ENCODE assay signal across 19 cellular contexts in genomic region chr3:149010504-149010951, GRCh38. TPM values are rescaled to one million over a fixed set of nuclear protein-coding genes. Genes with fewer than 3 reads are reported as not detected.
DNase-seq lines count a peak whose midpoint lies in the region; ATAC-seq and TF ChIP-seq lines count a peak whose summit lies in the region.
"Had no signal": no experiment of that assay in that cellular context is flagged by ENCODE, and none has a peak within 500 bp of the region (broad histone marks: within the 10 kb centered on the region; RNA-seq: fewer than 3 reads in every experiment).

No MANE protein-coding gene starts in this region.

- H3K4me1 Mint-ChIP-seq in GM23338 (peaks cover 11% of the 10 kb centered on the region), MCF 10A (ENCODE audit: insufficient read depth, unreplicated experiment) (no peaks in the 10 kb centered on the region)

- H4K20me1 ChIP-seq in GM23338 (replicated peaks; ENCODE audit: insufficient read depth), result no peaks in the 10 kb centered on the region

- POLR2A ChIA-PET in MCF 10A (lab: Yijun Ruan, JAX), result no interaction called here

- ATAC-seq in GM23338, result no peak
- peak; percentile 45 for ATAC-seq in gastroesophageal sphincter
- ATAC-seq in sciatic nerve, result peak; percentile 55
- ATAC-seq in HG03045 (IDR thresholded peaks at IDR 0.05; ENCODE audit: unreplicated experiment), result no peak
- no peak for ATAC-seq in HG02970 (IDR thresholded peaks at IDR 0.05; ENCODE audit: low FRiP score, unreplicated experiment)
- ATAC-seq: Panc1 had no signal

- H3K4me1 ChIP-seq in GM23338 (ENCODE audit: insufficient read depth), result peaks cover 1% of the 10 kb centered on the region
- peaks cover 23% of the 10 kb centered on the region for H3K4me1 ChIP-seq in SJCRH30
- peaks cover 12 to 61% (median 14%) of the 10 kb centered on the region in 3 donors for H3K4me1 ChIP-seq in gastroesophageal sphincter
- H3K4me1 ChIP-seq: pancreas had no signal

- H3K36me3 ChIP-seq in GM23338 (ENCODE audit: insufficient read depth), result peaks cover 16% of the 10 kb centered on the region
- peaks cover 19% of the 10 kb centered on the region; the same call in 1 of the 2 replicates for H3K36me3 ChIP-seq in SJCRH30
- H3K36me3 ChIP-seq in gastroesophageal sphincter, result peaks cover 0 to 80% of the 10 kb centered on the region in 2 donors

- CTCF ChIA-PET in MCF 10A (lab: Yijun Ruan, JAX), result interaction anchor here (1.4 kb wide), 1 partner anchor 12 kb away, joined by 3 read pairs; no protein-coding TSS in a partner anchor

- H3K9me3 ChIP-seq in SJCRH30 (replicated peaks) (no peaks in the 10 kb centered on the region), gastroesophageal sphincter (no peaks in the 10 kb centered on the region)
- H3K9me3 ChIP-seq: pancreas had no signal

- no peaks in the 10 kb centered on the region for H3K27me3 Mint-ChIP-seq in GM23338 (ENCODE audit: insufficient read depth, low read depth, poor library complexity)
- no peaks in the 10 kb centered on the region for H3K27me3 Mint-ChIP-seq in MCF 10A (ENCODE audit: insufficient read depth, unreplicated experiment)

- TF ChIP-seq CTCF in GM23338 (conservative IDR thresholded peaks at IDR 0.05; ENCODE audit: low read depth in 2 of 2) (no peak), gastroesophageal sphincter (IDR thresholded peaks at IDR 0.05) (no peak), MCF 10A (IDR thresholded peaks at IDR 0.05; ENCODE audit: unreplicated experiment) (no peak)

- no TSS peak for BruUV-seq in MCF 10A (replicated peaks; lab: Mats Ljungman, UMichigan)

- no peak for TF ChIP-seq POLR2A in gastroesophageal sphincter (IDR thresholded peaks at IDR 0.05)

- H3K36me3 Mint-ChIP-seq in GM23338 (ENCODE audit: low read depth), result peaks cover 49% of the 10 kb centered on the region
- H3K36me3 Mint-ChIP-seq in MCF 10A (ENCODE audit: insufficient read depth, unreplicated experiment), result peaks cover 35% of the 10 kb centered on the region

- no peaks in the 10 kb centered on the region for H3F3A ChIP-seq in GM23338 (replicated peaks; ENCODE audit: low read depth)

- peak overlapping the region; percentile 35; the same call in 1 of the 2 replicates for H3K27ac Mint-ChIP-seq in GM23338
- no peak overlapping the region for H3K27ac Mint-ChIP-seq in MCF 10A (ENCODE audit: low read depth, unreplicated experiment)
- H3K27ac Mint-ChIP-seq: activated naive CD4-positive, alpha-beta T cell treated with anti-CD3 and anti-CD28 coated beads for 36 hours had no signal

- no peaks in the 10 kb centered on the region for H3K9me2 ChIP-seq in GM23338 (ENCODE audit: insufficient read depth)

- no peaks in the 10 kb centered on the region for H3K9me3 Mint-ChIP-seq in GM23338
- H3K9me3 Mint-ChIP-seq in MCF 10A (ENCODE audit: unreplicated experiment), result no peaks in the 10 kb centered on the region
- H3K9me3 Mint-ChIP-seq: activated naive CD4-positive, alpha-beta T cell treated with anti-CD3 and anti-CD28 coated beads for 36 hours had no signal

- intact Hi-C loops in sciatic nerve (cut with DNase I) (no loop called here), MCF 10A (cut with micrococcal nuclease) (no loop called here)

- H3K79me2 ChIP-seq in GM23338 (replicated peaks; ENCODE audit: insufficient read depth), result no peaks in the 10 kb centered on the region

- WGBS in gastroesophageal sphincter (ENCODE audit: low coverage in 1 of 2), 2 donors, result 20 to 59% methylated on average over 4 to 6 of the region's 6 CpGs

- no peak overlapping the region for H2AFZ ChIP-seq in GM23338

- H3K27me3 ChIP-seq in GM23338 (ENCODE audit: insufficient read depth), result no peaks in the 10 kb centered on the region
- H3K27me3 ChIP-seq in SJCRH30, result no peaks in the 10 kb centered on the region
- H3K27me3 ChIP-seq in gastroesophageal sphincter, result no peaks in the 10 kb centered on the region
- H3K27me3 ChIP-seq: pancreas had no signal

- H3K27ac ChIP-seq in GM23338 (ENCODE audit: low read depth), result no peak overlapping the region; the same call in 1 of the 2 replicates
- peak overlapping the region; percentile 91 for H3K27ac ChIP-seq in SJCRH30
- peak overlapping the region; percentile 67 to 81 (median 75) for H3K27ac ChIP-seq in gastroesophageal sphincter
- H3K27ac ChIP-seq: C4-2B, pancreas had no signal

- no peak for DNase-seq in GM23338 (ENCODE audit: low spot score)
- DNase-seq in SJCRH30, result peak; percentile 71 to 88
- no peak for DNase-seq in sciatic nerve (ENCODE audit: low spot score)
- DNase-seq in MCF 10A (ENCODE audit: unreplicated experiment), result no peak
- DNase-seq: activated CD8-positive, alpha-beta memory T cell treated with anti-CD3 and anti-CD28 coated beads for 24 hours; activated naive CD4-positive, alpha-beta T cell treated with anti-CD3 and anti-CD28 coated beads for 36 hours; cerebellar nuclear complex; EL; erythroblast; midbrain; NCI-H146; pancreas; stimulated activated CD4-positive, alpha-beta T cell treated with anti-CD3 and anti-CD28 coated beads, Interleukin-2, amount 100 ng/mL, for 48 hours had no signal

- H3K4me2 ChIP-seq in GM23338, result no peak overlapping the region

- no peak for TF ChIP-seq EP300 in gastroesophageal sphincter (IDR thresholded peaks at IDR 0.05)

- no peak overlapping the region for H3K4me3 Mint-ChIP-seq in GM23338
- H3K4me3 Mint-ChIP-seq in MCF 10A (ENCODE audit: unreplicated experiment), result no peak overlapping the region
- H3K4me3 Mint-ChIP-seq: activated naive CD4-positive, alpha-beta T cell treated with anti-CD3 and anti-CD28 coated beads for 36 hours had no signal

- H3K4me3 ChIP-seq in GM23338 (no peak overlapping the region), SJCRH30 (no peak overlapping the region), gastroesophageal sphincter (no peak overlapping the region)
- H3K4me3 ChIP-seq: GM12878, pancreas had no signal

TF ChIP-seq in GM23338, 12 proteins besides CTCF, POLR2A, EP300 and RAD21 (continues in another document):
- TF ChIP-seq ZNF331 (CRISPR knock-in tag; IDR thresholded peaks at IDR 0.05; ENCODE audit: low read depth), result no peak
- TF ChIP-seq ZNF114 (CRISPR knock-in tag; IDR thresholded peaks at IDR 0.05), result no peak
- TF ChIP-seq STAT1 (IDR thresholded peaks at IDR 0.05; ENCODE audit: unreplicated experiment), result no peak
- no peak for TF ChIP-seq POLR2AphosphoS5 (IDR thresholded peaks at IDR 0.05; ENCODE audit: low read depth)
- TF ChIP-seq CREB1 (CRISPR knock-in tag; IDR thresholded peaks at IDR 0.05; ENCODE audit: low read depth), result no peak
- TF ChIP-seq EZH2phosphoT487 (IDR thresholded peaks at IDR 0.05; ENCODE audit: unreplicated experiment), result no peak

RNA-seq across cellular contexts. Expression of gene GYG1, which starts 19.2 kb away (rescaled TPM):
- 40.9 and 45.6 TPM in 2 replicates for total RNA-seq in GM23338 (2014; rRNA removed; shearing (Covaris generic))
- 30.4 and 33.2 TPM in 2 replicates for polyA plus RNA-seq in GM23338 (2016; fragmentation: Nextera tagmentation; extraction: Ambion mirVana)
- 32.6 and 33.5 TPM in 2 replicates for total RNA-seq in SJCRH30 (2014; rRNA removed; shearing (Covaris generic))
- 100 to 1,000 TPM; 117 to 883 (median 126) TPM for total RNA-seq in gastroesophageal sphincter
- 35.2 TPM for total RNA-seq in sciatic nerve
- total RNA-seq in MCF 10A (2022), result 22.3 and 25.4 TPM in 2 replicates

Comparison
In these comparisons a context has a peak if more than half of its experiments do, and no peak if none do; other contexts are left out.
1. ATAC-seq: peak in gastroesophageal sphincter (single experiment) and sciatic nerve (single experiment); none in GM23338 (single experiment), HG03045 (single experiment) and HG02970 (single experiment).
2. DNase-seq: peak in SJCRH30 (2 of 2); none in GM23338 (single experiment), sciatic nerve (single experiment) and MCF 10A (single experiment).